1 cellular context compared by ENCODE assay signal in the genomic region with DNA sequence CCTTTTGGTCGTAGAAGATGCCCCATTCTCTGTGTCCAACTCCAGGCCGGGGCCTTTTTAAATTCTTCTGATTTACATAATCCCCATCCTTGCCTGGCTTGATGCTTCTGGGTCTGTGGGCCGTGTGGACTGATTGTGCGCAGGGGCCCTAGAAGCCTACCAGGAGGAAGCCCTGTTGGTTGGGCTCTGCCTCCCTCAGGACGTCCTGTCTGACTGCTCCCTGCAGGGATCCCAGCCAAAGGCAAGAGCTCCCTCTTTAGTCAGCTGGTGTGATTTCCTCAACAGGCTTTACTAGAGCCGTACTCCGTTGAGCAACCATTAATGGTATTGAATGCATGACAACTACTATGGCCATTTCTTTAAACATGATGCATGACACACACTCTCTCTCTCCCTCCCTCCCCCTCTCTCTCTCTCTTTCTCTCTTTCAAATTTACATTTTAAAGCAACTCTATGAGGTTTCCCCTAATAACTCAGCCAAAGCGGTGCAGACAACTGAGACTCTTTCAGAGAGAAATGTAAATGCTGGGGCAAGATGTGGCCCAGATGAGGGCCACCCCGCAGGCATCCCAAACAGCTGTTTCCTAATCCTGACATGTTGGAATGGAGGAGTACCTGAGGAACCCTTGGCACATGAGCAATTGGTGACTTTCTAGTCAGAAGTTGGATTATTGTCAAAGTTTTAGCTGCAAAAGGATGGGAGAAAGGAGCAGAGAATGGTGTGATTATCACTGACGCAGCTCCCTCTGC.
TF ChIP-seq lines count a peak whose summit lies in the region.

No MANE protein-coding gene starts in this region.

TF ChIP-seq in GM12878, 131 proteins besides CTCF, POLR2A, EP300 and RAD21:
- TF ChIP-seq MXI1 (IDR thresholded peaks at IDR 0.05; ENCODE audit: low read depth, low read length) (no peak), SMC3 (IDR thresholded peaks at IDR 0.05; ENCODE audit: borderline replicate concordance, low read length) (peak; percentile 43; the same call in 1 of the 2 replicates), IKZF1 (conservative IDR thresholded peaks at IDR 0.05) (no peak)
- TF ChIP-seq, protein P1, sequence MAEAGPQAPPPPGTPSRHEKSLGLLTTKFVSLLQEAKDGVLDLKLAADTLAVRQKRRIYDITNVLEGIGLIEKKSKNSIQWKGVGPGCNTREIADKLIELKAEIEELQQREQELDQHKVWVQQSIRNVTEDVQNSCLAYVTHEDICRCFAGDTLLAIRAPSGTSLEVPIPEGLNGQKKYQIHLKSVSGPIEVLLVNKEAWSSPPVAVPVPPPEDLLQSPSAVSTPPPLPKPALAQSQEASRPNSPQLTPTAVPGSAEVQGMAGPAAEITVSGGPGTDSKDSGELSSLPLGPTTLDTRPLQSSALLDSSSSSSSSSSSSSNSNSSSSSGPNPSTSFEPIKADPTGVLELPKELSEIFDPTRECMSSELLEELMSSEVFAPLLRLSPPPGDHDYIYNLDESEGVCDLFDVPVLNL (IDR thresholded peaks at IDR 0.05; ENCODE audit: low read depth, low read length): no peak
